8 cellular contexts compared by ENCODE assay signal in genomic region chr10:11612004-11613001, GRCh38. TPM values are rescaled to one million over a fixed set of nuclear protein-coding genes. Genes with fewer than 3 reads are reported as not detected.
DNase-seq lines count a peak whose midpoint lies in the region; ATAC-seq, FAIRE-seq and TF ChIP-seq lines count a peak whose summit lies in the region.

No MANE protein-coding gene starts in this region.

- H3K9me3 ChIP-seq in BLaER1 treated with 17β-estradiol and CSF1 and Interleukin-3, amounts not matched to agents 10 nM and 100 nM (replicated peaks in 1 of 11): peaks cover 12 to 15% (median 13%) of the 10 kb centered on the region in 11 experiments
- peaks cover 0 to 9% (median 3%) of the 10 kb centered on the region in 11 donors for H3K9me3 ChIP-seq in heart right ventricle

- H4K20me1 ChIP-seq in BLaER1 treated with 17β-estradiol and CSF1 and Interleukin-3, amounts not matched to agents 10 nM and 100 nM: peaks cover 0 to 20% (median 11%) of the 10 kb centered on the region in 11 experiments; a peak in 9 of 22 replicates

- H3K4me1 ChIP-seq in BLaER1 treated with 17β-estradiol and CSF1 and Interleukin-3, amounts not matched to agents 10 nM and 100 nM: peaks cover 31 to 43% (median 35%) of the 10 kb centered on the region in 10 experiments
- H3K4me1 ChIP-seq in heart right ventricle: peaks cover 4 to 27% (median 19%) of the 10 kb centered on the region in 9 donors

- peak overlapping the region; percentile 92 to 97 (median 96) for H3K9ac ChIP-seq in BLaER1 treated with 17β-estradiol and CSF1 and Interleukin-3, amounts not matched to agents 10 nM and 100 nM

- peak overlapping the region; percentile 84 to 98 (median 93) for H3K4me3 ChIP-seq in BLaER1 treated with 17β-estradiol and CSF1 and Interleukin-3, amounts not matched to agents 10 nM and 100 nM
- peak overlapping the region; percentile 72 to 96 (median 84) for H3K4me3 ChIP-seq in heart right ventricle

- H3K4me3 Mint-ChIP-seq in activated CD4-positive, alpha-beta memory T cell treated with anti-CD3 and anti-CD28 coated beads for 36 hours: peak overlapping the region; percentile 80

- no peaks in the 10 kb centered on the region for H3K27me3 ChIP-seq in BLaER1 treated with 17β-estradiol and CSF1 and Interleukin-3, amounts not matched to agents 10 nM and 100 nM
- no peaks in the 10 kb centered on the region for H3K27me3 ChIP-seq in heart right ventricle

- H3K27me3 Mint-ChIP-seq in activated CD4-positive, alpha-beta memory T cell treated with anti-CD3 and anti-CD28 coated beads for 36 hours: peaks cover 2% of the 10 kb centered on the region

- WGBS in heart right ventricle, 2 donors: 17% methylated on average over 12 of the region's 12 CpGs

- peaks cover 13% of the 10 kb centered on the region for H3K9me3 Mint-ChIP-seq in activated CD4-positive, alpha-beta memory T cell treated with anti-CD3 and anti-CD28 coated beads for 36 hours

- TF ChIP-seq CTCF in heart right ventricle (IDR thresholded peaks at IDR 0.05): no peak
- no peak for TF ChIP-seq CTCF in D721Med (IDR thresholded peaks at IDR 0.05; ENCODE audit: insufficient read depth, missing control alignments)

- intact Hi-C loops in activated CD4-positive, alpha-beta memory T cell treated with anti-CD3 and anti-CD28 coated beads for 36 hours (cut with micrococcal nuclease): loop anchor here (1.0 to 10.0 kb wide), 5 partner anchors 9 to 102 kb away; no protein-coding TSS in a partner anchor
- intact Hi-C loops in heart right ventricle (cut with DNase I): loop anchor here in 7 of 10 donors (5.0 to 10.0 kb wide), 9 partner anchors 70 to 130 kb away; partner anchors contain the start of gene ECHDC3 (in 1 of the 7)

- H3K36me3 Mint-ChIP-seq in activated CD4-positive, alpha-beta memory T cell treated with anti-CD3 and anti-CD28 coated beads for 36 hours: no peaks in the 10 kb centered on the region

- H3K4me1 Mint-ChIP-seq in activated CD4-positive, alpha-beta memory T cell treated with anti-CD3 and anti-CD28 coated beads for 36 hours (ENCODE audit: low read depth): peaks cover 36% of the 10 kb centered on the region

- POLR2A ChIA-PET in activated CD4-positive, alpha-beta memory T cell treated with anti-CD3 and anti-CD28 coated beads for 36 hours (lab: Charles Lee): interaction anchor here (0.6 to 1.3 kb wide), 2 partner anchors 125 to 199 kb away, joined by 3 read pairs; no protein-coding TSS in a partner anchor

- ATAC-seq in HG03097 (IDR thresholded peaks at IDR 0.05; ENCODE audit: low FRiP score, unreplicated experiment): peak; percentile 9
- ATAC-seq in heart right ventricle: peak in 4 of 8 donors; percentile 1 to 34 (median 18)
- ATAC-seq in HG02884 (IDR thresholded peaks at IDR 0.05; ENCODE audit: unreplicated experiment): no peak

- no peak for FAIRE-seq in D721Med (lab: Jason Lieb, UNC)

- CTCF ChIA-PET in activated CD4-positive, alpha-beta memory T cell treated with anti-CD3 and anti-CD28 coated beads for 36 hours (lab: Charles Lee): interaction anchor here (0.8 to 1.4 kb wide), 3 partner anchors 73 to 112 kb away, joined by 3 to 4 read pairs (median 3); no protein-coding TSS in a partner anchor

- H3K4me2 ChIP-seq in BLaER1 treated with 17β-estradiol and CSF1 and Interleukin-3, amounts not matched to agents 10 nM and 100 nM: peak overlapping the region; percentile 71 to 95 (median 82)

- peak overlapping the region; percentile 70 for H3K27ac Mint-ChIP-seq in activated CD4-positive, alpha-beta memory T cell treated with anti-CD3 and anti-CD28 coated beads for 36 hours

- peak; percentile 22 for DNase-seq in activated CD4-positive, alpha-beta memory T cell treated with anti-CD3 and anti-CD28 coated beads for 36 hours
- DNase-seq in heart right ventricle (no peak), retina (peak; percentile 15), D721Med (ENCODE audit: insufficient read length, low spot score) (no peak), ecto neural progenitor cell (ENCODE audit: low spot score) (no peak)

- H3K36me3 ChIP-seq in BLaER1 treated with 17β-estradiol and CSF1 and Interleukin-3, amounts not matched to agents 10 nM and 100 nM: peaks cover 0 to 2% (median 0%) of the 10 kb centered on the region in 11 experiments; a peak in 1 of 22 replicates
- H3K36me3 ChIP-seq in heart right ventricle: no peaks in the 10 kb centered on the region

- H3K27ac ChIP-seq in BLaER1 treated with 17β-estradiol and CSF1 and Interleukin-3, amounts not matched to agents 10 nM and 100 nM: peak overlapping the region; percentile 79 to 96 (median 94); a peak in 21 of 22 replicates
- H3K27ac ChIP-seq in heart right ventricle: peak overlapping the region; percentile 73 to 94 (median 92)

RNA-seq across cellular contexts. Expression of gene USP6NL, which starts 0.9 kb away (rescaled TPM):
- total RNA-seq in activated CD4-positive, alpha-beta memory T cell treated with anti-CD3 and anti-CD28 coated beads for 36 hours: 1 to 10 TPM; 3.2 to 3.4 TPM
- 10 to 100 TPM in 2 of 10 donors, 1 to 10 TPM in 8; 5.7 to 11.1 (median 8.9) TPM for total RNA-seq in heart right ventricle
- polyA plus RNA-seq in heart right ventricle: 1 to 10 TPM; 1.8 to 4.1 TPM

Comparison
In these comparisons a context has a peak if more than half of its experiments do, and no peak if none do; other contexts are left out.
1. DNase-seq: peak in activated CD4-positive, alpha-beta memory T cell treated with anti-CD3 and anti-CD28 coated beads for 36 hours (single experiment) and retina (single experiment); none in heart right ventricle (0 of 2), D721Med (single experiment) and ecto neural progenitor cell (single experiment).